1 cellular context compared by ENCODE assay signal in genomic region chr13:98372886-98373285, GRCh38.
TF ChIP-seq lines count a peak whose summit lies in the region.

No MANE protein-coding gene starts in this region.

TF ChIP-seq in H1, 55 proteins besides CTCF, POLR2A, EP300 and RAD21 (continued from another document):
- TF ChIP-seq E2F6 (IDR thresholded peaks at IDR 0.05) (no peak), PHF8 (conservative IDR thresholded peaks at IDR 0.05; ENCODE audit: low read depth, low read length) (no peak), JUN (IDR thresholded peaks at IDR 0.05; ENCODE audit: low read depth, low read length) (no peak), USF2 (IDR thresholded peaks at IDR 0.05; ENCODE audit: low read length) (no peak), HDAC2 (IDR thresholded peaks at IDR 0.05; ENCODE audit: borderline replicate concordance in 1 of 2, low read depth in 2 of 2, low read length in 2 of 2) (no peak)
